In the genomic region with DNA sequence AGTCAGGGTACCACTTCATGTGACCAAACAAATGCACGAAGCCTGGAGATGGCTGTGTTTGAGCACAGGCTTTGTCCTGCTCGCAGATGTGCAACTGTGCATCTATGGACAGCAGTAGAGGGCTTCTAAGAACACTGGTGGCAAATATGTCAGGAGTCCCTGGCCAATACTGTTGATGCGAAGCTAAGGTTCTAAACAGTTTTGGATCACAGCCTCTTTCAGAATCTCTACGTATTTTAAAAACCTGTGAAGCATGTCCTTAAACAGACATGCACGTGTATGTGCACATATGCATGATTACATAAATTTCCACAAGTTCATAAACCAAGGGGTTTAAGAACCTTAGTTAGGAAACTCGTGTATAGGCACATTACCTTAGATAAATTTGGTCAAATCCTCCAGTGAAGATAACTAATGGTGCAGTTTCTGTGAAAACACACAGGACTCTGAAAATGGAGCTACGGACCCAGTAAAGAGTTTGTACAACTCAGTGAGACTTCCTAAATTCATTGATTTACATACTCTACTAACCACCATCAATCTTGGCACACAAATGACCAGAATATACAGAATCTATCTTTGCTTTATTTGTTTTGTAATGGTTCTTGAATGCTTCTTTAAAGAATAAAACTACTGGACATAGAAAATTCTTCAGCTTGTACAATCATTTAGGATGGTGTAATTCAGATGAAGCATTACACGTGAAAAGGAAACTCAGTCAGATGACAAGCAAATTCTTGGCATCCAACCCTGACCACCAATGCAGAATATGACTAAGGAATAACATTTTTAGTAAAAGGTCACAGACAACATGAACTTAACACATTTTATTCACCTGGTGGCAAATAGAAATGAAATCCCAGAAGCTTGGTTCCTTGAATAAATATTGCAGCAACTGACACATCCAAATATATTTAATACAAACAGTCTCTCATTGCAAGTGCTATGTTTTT, we compare ENCODE assay signal across 8 cellular contexts. TPM values are rescaled to one million over a fixed set of nuclear protein-coding genes. Genes with fewer than 3 reads are reported as not detected.
DNase-seq lines count a peak whose midpoint lies in the region; ATAC-seq and TF ChIP-seq lines count a peak whose summit lies in the region.

No MANE protein-coding gene starts in this region.

- no peaks in the 10 kb centered on the region for H3K27me3 Mint-ChIP-seq in Calu3 (ENCODE audit: unreplicated experiment)

- intact Hi-C loops in Calu3 (cut with micrococcal nuclease; ENCODE audit: unreplicated experiment): no loop called here
- intact Hi-C loops in aorta (cut with DNase I): no loop called here
- intact Hi-C loops in left ventricle myocardium inferior (cut with micrococcal nuclease): no loop called here

- BruUV-seq in Calu3 (replicated peaks; lab: Mats Ljungman, UMichigan): no TSS peak

- H3K27me3 ChIP-seq in aorta (ENCODE audit: control insufficient read depth in 1 of 2, insufficient read depth in 2 of 2, low read length in 1 of 2): no peaks in the 10 kb centered on the region
- no peaks in the 10 kb centered on the region for H3K27me3 ChIP-seq in left ventricle myocardium inferior (ENCODE audit: low read depth)

- H3K36me3 ChIP-seq in aorta (ENCODE audit: control insufficient read depth in 1 of 2, insufficient read depth in 2 of 2, low read length in 1 of 2) (no peaks in the 10 kb centered on the region), left ventricle myocardium inferior (no peaks in the 10 kb centered on the region)

- H3K4me3 ChIP-seq in aorta (ENCODE audit: low read length in 2 of 2) (no peak overlapping the region), left ventricle myocardium inferior (no peak overlapping the region)

- H3K9me3 Mint-ChIP-seq in Calu3 (ENCODE audit: low read depth, unreplicated experiment): peaks cover 4% of the 10 kb centered on the region

- CTCF ChIA-PET in Calu3 (lab: Charles Lee): interaction anchor here (0.7 to 1.7 kb wide), 3 partner anchors 9 to 132 kb away, joined by 3 to 4 read pairs (median 3); no protein-coding TSS in a partner anchor

- peaks cover 4% of the 10 kb centered on the region for H3K36me3 Mint-ChIP-seq in Calu3 (ENCODE audit: insufficient read depth, unreplicated experiment)

- ATAC-seq in GM19438 (IDR thresholded peaks at IDR 0.05; ENCODE audit: low read depth, unreplicated experiment): peak; percentile 57
- peak; percentile 59 for ATAC-seq in HG03457 (IDR thresholded peaks at IDR 0.05; ENCODE audit: unreplicated experiment)
- peak; percentile 12 for ATAC-seq in aorta (ENCODE audit: low FRiP score)

- H3K4me1 ChIP-seq in aorta (ENCODE audit: control insufficient read depth in 1 of 2, insufficient read depth in 2 of 2, low read length in 2 of 2) (peaks cover 3 to 7% of the 10 kb centered on the region in 2 donors), left ventricle myocardium inferior (no peaks in the 10 kb centered on the region)

- H3K9me3 ChIP-seq in aorta (ENCODE audit: control insufficient read depth, low read length): no peaks in the 10 kb centered on the region
- no peaks in the 10 kb centered on the region for H3K9me3 ChIP-seq in left ventricle myocardium inferior (replicated peaks)

- H3K4me1 Mint-ChIP-seq in Calu3 (ENCODE audit: low read depth, unreplicated experiment): peaks cover 17% of the 10 kb centered on the region

- DNase-seq in Calu3 (peak; percentile 7), brain pericyte (ENCODE audit: low read depth, low spot score) (peak; percentile 21), aorta (no peak), left ventricle myocardium inferior (no peak), NCI-H2227 (lab: John Stamatoyannopoulos, UW; ENCODE audit: unreplicated experiment) (no peak), SK-N-DZ (ENCODE audit: low spot score) (no peak)

- no peak overlapping the region for H3K4me3 Mint-ChIP-seq in Calu3 (ENCODE audit: low read depth, unreplicated experiment)

- no peak for TF ChIP-seq CTCF in Calu3 (IDR thresholded peaks at IDR 0.05; ENCODE audit: unreplicated experiment)
- TF ChIP-seq CTCF in left ventricle myocardium inferior (IDR thresholded peaks at IDR 0.05; ENCODE audit: borderline replicate concordance): no peak

- H3K27ac Mint-ChIP-seq in Calu3 (ENCODE audit: unreplicated experiment): peak overlapping the region; percentile 63

- 77 to 80% methylated on average over 8 of the region's 8 CpGs for WGBS in aorta, 2 donors

- H3K27ac ChIP-seq in aorta (ENCODE audit: low read depth in 1 of 2, low read length in 2 of 2) (peak overlapping the region in 1 of 2 donors; percentile 80), left ventricle myocardium inferior (replicated peaks) (no peak overlapping the region)

RNA-seq across cellular contexts. Expression of a gene that starts 27.4 kb away (rescaled TPM):
- 0.10 TPM in 1 of 2 replicates, not detected in the other for total RNA-seq in Calu3 (2022)
- 1 to 10 TPM; 4.4 to 8.1 TPM for total RNA-seq in aorta
- under 1 TPM; 0.15 to 0.38 TPM for polyA plus RNA-seq in aorta
- total RNA-seq in left ventricle myocardium inferior: 0.11 TPM
- polyA plus RNA-seq in SK-N-DZ (2014; cell fraction: cytosol; rRNA removed): 7.0 and 8.4 TPM in 2 replicates
- 4.5 and 11.2 TPM in 2 replicates for polyA plus RNA-seq in SK-N-DZ (2014; cell fraction: nucleus; rRNA removed)

Comparison
In these comparisons a context has a peak if more than half of its experiments do, and no peak if none do; other contexts are left out.
1. DNase-seq: peak in Calu3 (single experiment) and brain pericyte (single experiment); none in aorta (0 of 2), left ventricle myocardium inferior (single experiment), NCI-H2227 (single experiment) and SK-N-DZ (single experiment).
2. Peak in every context shown above with its lines, with median percentiles within 50 percentile points of each other: ATAC-seq.